16 cellular contexts compared by ENCODE assay signal in the genomic region with DNA sequence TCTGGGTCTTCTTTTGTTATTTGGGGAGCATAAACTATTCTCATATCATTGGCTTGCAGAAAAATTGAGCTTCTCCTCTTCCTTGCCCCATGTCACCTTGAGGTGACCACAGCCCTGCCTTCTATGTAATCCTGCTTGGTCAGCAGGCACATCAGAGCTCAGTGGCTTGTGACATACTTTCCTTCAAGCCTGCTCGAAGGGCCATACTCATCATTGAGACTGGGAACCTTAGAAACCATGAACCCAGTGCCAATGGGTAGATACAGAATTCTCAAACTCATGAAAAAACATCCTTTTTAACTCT. TPM values are rescaled to one million over a fixed set of nuclear protein-coding genes. Genes with fewer than 3 reads are reported as not detected.
DNase-seq lines count a peak whose midpoint lies in the region; ATAC-seq and TF ChIP-seq lines count a peak whose summit lies in the region.
"Had no signal": no experiment of that assay in that cellular context is flagged by ENCODE, and none has a peak within 500 bp of the region (broad histone marks: within the 10 kb centered on the region; RNA-seq: fewer than 3 reads in every experiment).

No MANE protein-coding gene starts in this region.

- H3K4me3 Mint-ChIP-seq in naive thymus-derived CD8-positive, alpha-beta T cell = peak overlapping the region in 9 of 10 donors; percentile 13 to 75 (median 69)
- H3K4me3 Mint-ChIP-seq: type B pancreatic cell had no signal

- no peaks in the 10 kb centered on the region for H3K9me3 ChIP-seq in Peyer's patch

- H3K9me3 Mint-ChIP-seq in naive thymus-derived CD8-positive, alpha-beta T cell = peaks cover 0 to 10% (median 4%) of the 10 kb centered on the region in 9 donors
- H3K9me3 Mint-ChIP-seq: type B pancreatic cell had no signal

- POLR2A ChIA-PET in naive thymus-derived CD8-positive, alpha-beta T cell (lab: Charles Lee) = interaction anchor here (0.6 kb wide), 1 partner anchor 978 kb away, joined by 5 read pairs; no protein-coding TSS in a partner anchor

- peaks cover 0 to 7% (median 0%) of the 10 kb centered on the region in 5 donors for H3K27me3 Mint-ChIP-seq in naive thymus-derived CD8-positive, alpha-beta T cell

- no peaks in the 10 kb centered on the region for H3K27me3 ChIP-seq in Peyer's patch

- TF ChIP-seq POLR2A in Peyer's patch (IDR thresholded peaks at IDR 0.05) = no peak

- peak; percentile 40 for ATAC-seq in GM21529 (IDR thresholded peaks at IDR 0.05; ENCODE audit: unreplicated experiment)
- no peak for ATAC-seq in naive thymus-derived CD8-positive, alpha-beta T cell
- ATAC-seq: heart right ventricle had no signal

- TF ChIP-seq CTCF in Peyer's patch (IDR thresholded peaks at IDR 0.05) = no peak

- peak overlapping the region in 5 of 10 donors; percentile 38 to 75 (median 55) for H3K27ac Mint-ChIP-seq in naive thymus-derived CD8-positive, alpha-beta T cell
- H3K27ac Mint-ChIP-seq: type B pancreatic cell had no signal

- H3K36me3 ChIP-seq in Peyer's patch = no peaks in the 10 kb centered on the region
- H3K36me3 ChIP-seq: heart right ventricle had no signal

- H3K4me3 ChIP-seq in Peyer's patch = no peak overlapping the region
- H3K4me3 ChIP-seq: heart right ventricle had no signal

- H3K4me1 Mint-ChIP-seq in naive thymus-derived CD8-positive, alpha-beta T cell = peaks cover 21 to 73% (median 67%) of the 10 kb centered on the region in 4 donors

- peaks cover 0 to 17% (median 3%) of the 10 kb centered on the region in 4 donors for H3K4me1 ChIP-seq in Peyer's patch

- peak; percentile 67 for DNase-seq in NOMO-1 treated with DMSO at 0.1 percent for 48 hours (lab: John Stamatoyannopoulos, UW; ENCODE audit: unreplicated experiment)
- DNase-seq in NOMO-1 treated with dmso at 0.1 percent for 144 hours (lab: John Stamatoyannopoulos, UW; ENCODE audit: unreplicated experiment) = no peak
- DNase-seq in Peyer's patch = no peak
- no peak for DNase-seq in naive thymus-derived CD8-positive, alpha-beta T cell
- DNase-seq in cerebellum (ENCODE audit: low spot score) = no peak
- no peak for DNase-seq in 8988T
- no peak for DNase-seq in NCI-H510A (lab: John Stamatoyannopoulos, UW)
- DNase-seq: activated CD4-positive, alpha-beta T cell treated with anti-CD3 and anti-CD28 coated beads for 4 hours; effector CD4-positive, alpha-beta T cell; heart right ventricle; mammary epithelial cell; NCI-H2029 treated with DMSO at 0.1 percent for 48 hours had no signal

- peaks cover 0 to 6% (median 0%) of the 10 kb centered on the region in 3 donors for H3K36me3 Mint-ChIP-seq in naive thymus-derived CD8-positive, alpha-beta T cell
- H3K36me3 Mint-ChIP-seq: type B pancreatic cell had no signal

- peak overlapping the region; percentile 24 to 56 (median 41) for H3K27ac ChIP-seq in Peyer's patch
- H3K27ac ChIP-seq: 22Rv1, RWPE1 had no signal

RNA-seq across cellular contexts. Expression of gene CCR2, which starts 3.7 kb away (rescaled TPM):
- total RNA-seq in Peyer's patch = 1 to 10 TPM in 1 of 4 donors, under 1 TPM in 2, not detected in 1; 0.70 to 4.1 (median 0.80) TPM
- under 1 TPM in 1 of 2 experiments, not detected in 1; 0.16 TPM for total RNA-seq in naive thymus-derived CD8-positive, alpha-beta T cell
- polyA plus RNA-seq in naive thymus-derived CD8-positive, alpha-beta T cell = under 1 TPM in 2 of 3 donors, not detected in 1; 0.42 to 0.56 TPM
- total RNA-seq in cerebellum = 0.45 TPM
- total RNA-seq: mammary epithelial cell had no signal
- polyA plus RNA-seq: mammary epithelial cell had no signal

RNA-seq across cellular contexts. Expression of gene CCR5, which starts 20.5 kb away (rescaled TPM):
- 1 to 10 TPM in 2 of 4 donors, under 1 TPM in 2; 0.66 to 1.7 (median 1.1) TPM for total RNA-seq in Peyer's patch
- under 1 TPM; 0.23 to 0.47 TPM for total RNA-seq in naive thymus-derived CD8-positive, alpha-beta T cell
- 1 to 10 TPM in 1 of 3 donors, under 1 TPM in 1, not detected in 1; 0.27 to 4.5 TPM for polyA plus RNA-seq in naive thymus-derived CD8-positive, alpha-beta T cell
- total RNA-seq in cerebellum = not detected
- total RNA-seq: mammary epithelial cell had no signal
- polyA plus RNA-seq: mammary epithelial cell had no signal

RNA-seq across cellular contexts. Expression of gene CCRL2, which starts 56.8 kb away (rescaled TPM):
- total RNA-seq in Peyer's patch = 10 to 100 TPM in 3 of 4 donors, not detected in 1; 13.5 to 21.2 (median 16.0) TPM
- total RNA-seq in naive thymus-derived CD8-positive, alpha-beta T cell = 1 to 10 TPM; 1.5 to 2.8 TPM
- polyA plus RNA-seq in naive thymus-derived CD8-positive, alpha-beta T cell = 1 to 10 TPM in 2 of 3 donors, not detected in 1; 1.1 to 1.2 TPM
- total RNA-seq in cerebellum = 0.36 TPM
- total RNA-seq: mammary epithelial cell had no signal
- polyA plus RNA-seq: mammary epithelial cell had no signal
